24 cellular contexts compared by ENCODE assay signal in genomic region chr13:23859455-23859854, GRCh38. TPM values are rescaled to one million over a fixed set of nuclear protein-coding genes. Genes with fewer than 3 reads are reported as not detected.
DNase-seq lines count a peak whose midpoint lies in the region; TF ChIP-seq lines count a peak whose summit lies in the region.
"Had no signal": no experiment of that assay in that cellular context is flagged by ENCODE, and none has a peak within 500 bp of the region (broad histone marks: within the 10 kb centered on the region; RNA-seq: fewer than 3 reads in every experiment).

No MANE protein-coding gene starts in this region.

- no peak overlapping the region for H2AFZ ChIP-seq in hepatocyte
- no peak overlapping the region for H2AFZ ChIP-seq in smooth muscle cell (ENCODE audit: low read depth)
- H2AFZ ChIP-seq: GM23338 had no signal

- H3K4me1 ChIP-seq in hepatocyte (ENCODE audit: insufficient read depth) = no peaks in the 10 kb centered on the region
- no peaks in the 10 kb centered on the region for H3K4me1 ChIP-seq in smooth muscle cell (ENCODE audit: low read depth)
- H3K4me1 ChIP-seq: HAP-1 had no signal

- H4K20me1 ChIP-seq in hepatocyte (ENCODE audit: insufficient read depth, poor library complexity, severe bottlenecking) (no peaks in the 10 kb centered on the region), smooth muscle cell (ENCODE audit: low read depth) (no peaks in the 10 kb centered on the region)
- H4K20me1 ChIP-seq: BLaER1 had no signal

- H3K27me3 ChIP-seq in hepatocyte (no peaks in the 10 kb centered on the region), smooth muscle cell (ENCODE audit: low read depth) (no peaks in the 10 kb centered on the region)
- H3K27me3 ChIP-seq: BLaER1 had no signal

- H3K9me3 ChIP-seq in hepatocyte (ENCODE audit: low read depth) (no peaks in the 10 kb centered on the region), smooth muscle cell (replicated peaks; ENCODE audit: low read depth) (no peaks in the 10 kb centered on the region)
- H3K9me3 ChIP-seq: BLaER1, HAP-1 had no signal

- no peak for TF ChIP-seq CTCF in endothelial cell (IDR thresholded peaks at IDR 0.05; ENCODE audit: unreplicated experiment)
- TF ChIP-seq CTCF in hepatocyte (IDR thresholded peaks at IDR 0.05; ENCODE audit: poor library complexity) = no peak
- TF ChIP-seq CTCF in smooth muscle cell (IDR thresholded peaks at IDR 0.05; ENCODE audit: borderline replicate concordance, insufficient read depth, poor library complexity, severe bottlenecking) = no peak

- H3K27ac Mint-ChIP-seq in endothelial cell (ENCODE audit: unreplicated experiment) = peak overlapping the region; percentile 97
- H3K27ac Mint-ChIP-seq in activated naive CD8-positive, alpha-beta T cell treated with anti-CD3 and anti-CD28 coated beads for 36 hours = no peak overlapping the region
- H3K27ac Mint-ChIP-seq: GM23338 had no signal

- peak overlapping the region; percentile 44 for H3K27ac ChIP-seq in hepatocyte
- H3K27ac ChIP-seq in smooth muscle cell (ENCODE audit: low read depth) = peak overlapping the region; percentile 10
- H3K27ac ChIP-seq: BLaER1, RWPE1 had no signal

- H3K4me3 Mint-ChIP-seq in endothelial cell (ENCODE audit: unreplicated experiment) = no peak overlapping the region
- H3K4me3 Mint-ChIP-seq in activated naive CD8-positive, alpha-beta T cell treated with anti-CD3 and anti-CD28 coated beads for 36 hours = no peak overlapping the region
- H3K4me3 Mint-ChIP-seq: CD4-positive, CD25-positive, alpha-beta regulatory T cell; GM23338 had no signal

- no peaks in the 10 kb centered on the region for H3K79me2 ChIP-seq in hepatocyte
- no peaks in the 10 kb centered on the region for H3K79me2 ChIP-seq in smooth muscle cell (ENCODE audit: low read depth)

- H3K36me3 ChIP-seq in hepatocyte (replicated peaks; ENCODE audit: insufficient read depth, low read depth) (no peaks in the 10 kb centered on the region), smooth muscle cell (ENCODE audit: low read depth) (no peaks in the 10 kb centered on the region)
- H3K36me3 ChIP-seq: HAP-1 had no signal

- peaks cover 34% of the 10 kb centered on the region for H3K4me1 Mint-ChIP-seq in endothelial cell (ENCODE audit: unreplicated experiment)
- H3K4me1 Mint-ChIP-seq in activated naive CD8-positive, alpha-beta T cell treated with anti-CD3 and anti-CD28 coated beads for 36 hours = peaks cover 4% of the 10 kb centered on the region

- H3K9me3 Mint-ChIP-seq in endothelial cell (ENCODE audit: unreplicated experiment) = no peaks in the 10 kb centered on the region
- no peaks in the 10 kb centered on the region for H3K9me3 Mint-ChIP-seq in activated naive CD8-positive, alpha-beta T cell treated with anti-CD3 and anti-CD28 coated beads for 36 hours
- H3K9me3 Mint-ChIP-seq: CD4-positive, CD25-positive, alpha-beta regulatory T cell; GM23338 had no signal

- H3K9ac ChIP-seq in smooth muscle cell (ENCODE audit: low read depth) = no peak overlapping the region
- H3K9ac ChIP-seq: BLaER1 had no signal

- H3K36me3 Mint-ChIP-seq in endothelial cell (ENCODE audit: low read depth, unreplicated experiment) = no peaks in the 10 kb centered on the region
- peaks cover 8% of the 10 kb centered on the region for H3K36me3 Mint-ChIP-seq in activated naive CD8-positive, alpha-beta T cell treated with anti-CD3 and anti-CD28 coated beads for 36 hours

- no peak overlapping the region for H3K4me3 ChIP-seq in hepatocyte
- H3K4me3 ChIP-seq in smooth muscle cell = no peak overlapping the region
- H3K4me3 ChIP-seq: BLaER1, GM23338, HAP-1 had no signal

- no peaks in the 10 kb centered on the region for H3K9me2 ChIP-seq in hepatocyte (replicated peaks; ENCODE audit: insufficient read depth)

- H3F3A ChIP-seq in smooth muscle cell (ENCODE audit: low read depth) = no peaks in the 10 kb centered on the region

- DNase-seq in DMS53 treated with DMSO at 0.1 percent for 48 hours (lab: John Stamatoyannopoulos, UW; ENCODE audit: unreplicated experiment) (peak; percentile 45), endothelial cell (ENCODE audit: low spot score) (no peak), hepatocyte (ENCODE audit: low spot score) (no peak), smooth muscle cell (lab: John Stamatoyannopoulos, UW; ENCODE audit: unreplicated experiment) (no peak), NCI-H526 (lab: John Stamatoyannopoulos, UW) (no peak), GOT3 (lab: John Stamatoyannopoulos, UW) (no peak), retina (no peak)
- no peak for DNase-seq in activated naive CD8-positive, alpha-beta T cell treated with anti-CD3 and anti-CD28 coated beads for 36 hours
- DNase-seq: CD4-positive, CD25-positive, alpha-beta regulatory T cell; DMS153; NCI-H1105; NCI-H146; NCI-H1930; NCI-H2107; NCI-H446; NCI-H526 treated with DMSO at 0.1 percent for 48 hours; SHP77 had no signal

- no peak overlapping the region for H3K4me2 ChIP-seq in hepatocyte
- no peak overlapping the region for H3K4me2 ChIP-seq in smooth muscle cell
- H3K4me2 ChIP-seq: BLaER1, GM23338 had no signal

- H3K27me3 Mint-ChIP-seq in endothelial cell (ENCODE audit: unreplicated experiment) = no peaks in the 10 kb centered on the region
- no peaks in the 10 kb centered on the region for H3K27me3 Mint-ChIP-seq in activated naive CD8-positive, alpha-beta T cell treated with anti-CD3 and anti-CD28 coated beads for 36 hours
- H3K27me3 Mint-ChIP-seq: CD4-positive, CD25-positive, alpha-beta regulatory T cell had no signal

RNA-seq across cellular contexts. Expression of gene MIPEP, which starts 29.7 kb away (rescaled TPM):
- 8.8 TPM for total RNA-seq in endothelial cell (ENCODE audit: unreplicated experiment)
- 17.5 and 19.8 TPM in 2 replicates for total RNA-seq in hepatocyte
- 17.1 and 19.2 TPM in 2 replicates for polyA plus RNA-seq in hepatocyte
- total RNA-seq in smooth muscle cell = 18.9 and 19.7 TPM in 2 replicates
- polyA plus RNA-seq in smooth muscle cell = 15.7 and 19.2 TPM in 2 replicates
- 10 to 100 TPM; 21.3 to 24.0 TPM for total RNA-seq in activated naive CD8-positive, alpha-beta T cell treated with anti-CD3 and anti-CD28 coated beads for 36 hours

RNA-seq across cellular contexts. Expression of gene C1QTNF9B, which starts 37.8 kb away (rescaled TPM):
- not detected for total RNA-seq in endothelial cell (ENCODE audit: unreplicated experiment)
- total RNA-seq in hepatocyte = not detected in 2 replicates
- 0.29 and 0.30 TPM in 2 replicates for polyA plus RNA-seq in hepatocyte
- not detected in 2 replicates for total RNA-seq in smooth muscle cell
- polyA plus RNA-seq in smooth muscle cell = 0.21 and 0.39 TPM in 2 replicates
- total RNA-seq in activated naive CD8-positive, alpha-beta T cell treated with anti-CD3 and anti-CD28 coated beads for 36 hours = not detected
- total RNA-seq: A172; CD4-positive, CD25-positive, alpha-beta regulatory T cell; Daoy; SK-MEL-5 had no signal
- polyA plus RNA-seq: CD4-positive, CD25-positive, alpha-beta regulatory T cell had no signal
